ENCODE assay signal across 12 cellular contexts in the genomic region with DNA sequence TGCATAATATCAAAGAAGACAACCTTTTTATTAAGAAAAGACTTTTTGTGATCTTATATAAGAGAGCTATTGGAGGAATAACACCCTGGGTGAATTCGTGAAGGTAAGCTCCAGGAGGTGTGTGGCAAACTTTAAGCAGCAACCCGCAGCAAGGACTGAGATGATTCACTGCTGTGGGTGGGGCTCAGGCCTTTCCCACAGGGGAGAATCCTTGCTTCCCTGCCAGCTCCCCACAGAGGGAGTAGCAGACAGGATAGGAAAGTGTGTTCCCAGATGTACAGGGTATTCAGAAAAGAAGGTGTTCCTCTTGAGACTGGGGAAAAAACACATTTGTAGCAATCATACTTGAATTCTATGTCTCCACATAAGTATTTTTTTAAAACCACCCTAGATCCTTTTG. TPM values are rescaled to one million over a fixed set of nuclear protein-coding genes. Genes with fewer than 3 reads are reported as not detected.
A peak's percentile ranks its signal among the peaks of the same experiment; 100 is the strongest.
DNase-seq lines count a peak whose midpoint lies in the region; ATAC-seq lines count a peak whose summit lies in the region.
"Had no signal": no experiment of that assay in that cellular context is flagged by ENCODE, and none has a peak within 500 bp of the region (broad histone marks: within the 10 kb centered on the region; RNA-seq: fewer than 3 reads in every experiment).

No MANE protein-coding gene starts in this region.

- DNase-seq in AG08395 (ENCODE audit: low spot score), result peak; percentile 54
- DNase-seq in HS-27A (ENCODE audit: low read depth), result peak; percentile 38
- peak; percentile 89 for DNase-seq in amniotic epithelial cell (ENCODE audit: low read depth)
- peak in 41 of 42 donors; percentile 26 to 90 (median 65) for DNase-seq in head of caudate nucleus
- no peak for DNase-seq in NCI-H146 (lab: John Stamatoyannopoulos, UW)
- no peak for DNase-seq in left colon
- DNase-seq in activated naive CD8-positive, alpha-beta T cell treated with anti-CD3 and anti-CD28 coated beads for 36 hours, result no peak
- DNase-seq in T-helper 1 cell, result no peak
- DNase-seq: NCI-H446, SHP77 treated with DMSO at 0.1 percent for 48 hours, testis had no signal

- H3K27me3 Mint-ChIP-seq in activated naive CD8-positive, alpha-beta T cell treated with anti-CD3 and anti-CD28 coated beads for 36 hours, result no peaks in the 10 kb centered on the region

- H3K27ac Mint-ChIP-seq in activated naive CD8-positive, alpha-beta T cell treated with anti-CD3 and anti-CD28 coated beads for 36 hours, result no peak overlapping the region
- H3K27ac Mint-ChIP-seq: activated T-helper 2 cell treated with anti-CD3 and anti-CD28 coated beads, Interferon-gamma antibody, Interleukin-2, Interleukin-4, amounts not matched to agents 10 μg/mL and 5 μg/mL and 100 μg/mL, durations not matched to agents 14 hours and 24 hours and 36 hours had no signal

- peaks cover 27% of the 10 kb centered on the region for H3K4me1 Mint-ChIP-seq in activated naive CD8-positive, alpha-beta T cell treated with anti-CD3 and anti-CD28 coated beads for 36 hours

- intact Hi-C loops in head of caudate nucleus (cut with DNase I) (no loop called here), left colon (cut with DNase I, micrococcal nuclease) (no loop called here)

- H3K36me3 Mint-ChIP-seq in activated naive CD8-positive, alpha-beta T cell treated with anti-CD3 and anti-CD28 coated beads for 36 hours, result peaks cover 28% of the 10 kb centered on the region

- H3K4me3 Mint-ChIP-seq in activated naive CD8-positive, alpha-beta T cell treated with anti-CD3 and anti-CD28 coated beads for 36 hours, result no peak overlapping the region

- H3K9me3 Mint-ChIP-seq in activated naive CD8-positive, alpha-beta T cell treated with anti-CD3 and anti-CD28 coated beads for 36 hours, result no peaks in the 10 kb centered on the region
- H3K9me3 Mint-ChIP-seq: activated T-helper 2 cell treated with anti-CD3 and anti-CD28 coated beads, Interferon-gamma antibody, Interleukin-2, Interleukin-4, amounts not matched to agents 10 μg/mL and 5 μg/mL and 100 μg/mL, durations not matched to agents 14 hours and 24 hours and 36 hours had no signal

- no peak for ATAC-seq in left colon

RNA-seq across cellular contexts. Expression of gene NDUFA12, which starts 9.2 kb away (rescaled TPM):
- 100 to 1,000 TPM; 125 to 141 TPM for total RNA-seq in left colon
- 100 to 1,000 TPM; 137 to 138 TPM for total RNA-seq in activated naive CD8-positive, alpha-beta T cell treated with anti-CD3 and anti-CD28 coated beads for 36 hours

Comparison
In these comparisons a context has a peak if more than half of its experiments do, and no peak if none do; other contexts are left out.
1. DNase-seq: peak in AG08395 (single experiment), HS-27A (single experiment), amniotic epithelial cell (single experiment) and head of caudate nucleus (41 of 42); none in NCI-H146 (single experiment), left colon (0 of 2), activated naive CD8-positive, alpha-beta T cell treated with anti-CD3 and anti-CD28 coated beads for 36 hours (single experiment) and T-helper 1 cell (0 of 5).